Comparison of ENCODE assay signal across 9 cellular contexts in the genomic region with DNA sequence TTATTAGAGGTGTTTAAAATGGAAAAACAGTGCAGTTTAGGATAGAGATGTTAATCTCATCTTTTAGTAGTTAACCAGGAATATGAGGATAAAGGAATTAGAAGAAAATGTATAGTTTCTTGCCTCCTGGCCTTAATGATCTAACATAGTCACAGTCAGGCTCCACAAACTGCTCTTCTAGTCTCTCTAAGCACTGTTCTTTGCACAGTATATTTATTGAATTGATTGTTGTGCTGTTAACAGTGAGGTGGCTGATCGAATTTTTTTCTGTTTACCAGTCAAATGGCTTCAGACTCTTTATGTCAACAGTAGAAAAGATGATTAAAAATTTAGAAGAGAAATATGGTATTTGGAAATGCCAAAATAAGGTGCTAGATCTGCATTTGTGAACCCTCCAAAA. TPM values are rescaled to one million over a fixed set of nuclear protein-coding genes. Genes with fewer than 3 reads are reported as not detected.
DNase-seq lines count a peak whose midpoint lies in the region; ATAC-seq, FAIRE-seq and TF ChIP-seq lines count a peak whose summit lies in the region.
"Had no signal": no experiment of that assay in that cellular context is flagged by ENCODE, and none has a peak within 500 bp of the region (broad histone marks: within the 10 kb centered on the region; RNA-seq: fewer than 3 reads in every experiment).

No MANE protein-coding gene starts in this region.

- ATAC-seq in heart left ventricle (no peak), T-helper 17 cell (peak; percentile 32)

- peaks cover 36% of the 10 kb centered on the region for H3K4me1 Mint-ChIP-seq in T-helper 17 cell

- H3K9me3 ChIP-seq in heart left ventricle: peaks cover 0 to 35% (median 15%) of the 10 kb centered on the region in 12 donors
- no peaks in the 10 kb centered on the region for H3K9me3 ChIP-seq in T-helper 17 cell (ENCODE audit: control insufficient read depth, low read length, poor library complexity, severe bottlenecking)
- no peaks in the 10 kb centered on the region for H3K9me3 ChIP-seq in vagina

- TF ChIP-seq CTCF in heart left ventricle (IDR thresholded peaks at IDR 0.05): no peak
- no peak for TF ChIP-seq CTCF in vagina (IDR thresholded peaks at IDR 0.05)

- peak overlapping the region in 8 of 12 donors; percentile 15 to 68 (median 39) for H3K27ac ChIP-seq in heart left ventricle
- H3K27ac ChIP-seq in layer of hippocampus (ENCODE audit: low read depth, low read length): peak overlapping the region; percentile 13
- peak overlapping the region; percentile 14 for H3K27ac ChIP-seq in vagina

- H3K27me3 Mint-ChIP-seq in T-helper 17 cell: no peaks in the 10 kb centered on the region

- no peaks in the 10 kb centered on the region for H3K27me3 ChIP-seq in heart left ventricle
- no peaks in the 10 kb centered on the region for H3K27me3 ChIP-seq in layer of hippocampus (ENCODE audit: control insufficient read depth, insufficient read depth, low read length)
- no peaks in the 10 kb centered on the region for H3K27me3 ChIP-seq in vagina

- no peak for FAIRE-seq in HTR-8/SVneo (lab: Jason Lieb, UNC)

- H3K36me3 ChIP-seq in heart left ventricle: peaks cover 0 to 5% (median 0%) of the 10 kb centered on the region in 9 donors
- H3K36me3 ChIP-seq in vagina: no peaks in the 10 kb centered on the region

- DNase-seq in heart left ventricle (no peak), cardiac septum (ENCODE audit: low spot score) (no peak), T-helper 17 cell (no peak), vagina (ENCODE audit: extremely low spot score in 2 of 2) (no peak), HTR-8/SVneo (ENCODE audit: insufficient read length, low spot score) (no peak), C1 segment of cervical spinal cord (lab: John Stamatoyannopoulos, UW) (no peak), OCI-M1 (lab: John Stamatoyannopoulos, UW) (no peak)
- DNase-seq: GOT3 had no signal

- no peak for TF ChIP-seq POLR2A in heart left ventricle (IDR thresholded peaks at IDR 0.05)
- no peak for TF ChIP-seq POLR2A in vagina (IDR thresholded peaks at IDR 0.05)

- H3K4me1 ChIP-seq in heart left ventricle: peaks cover 6 to 52% (median 21%) of the 10 kb centered on the region in 12 donors
- H3K4me1 ChIP-seq in vagina: peaks cover 31% of the 10 kb centered on the region

- peaks cover 2% of the 10 kb centered on the region for H3K36me3 Mint-ChIP-seq in T-helper 17 cell (ENCODE audit: low read depth)

- peak overlapping the region in 1 of 12 donors; percentile 8 for H3K4me3 ChIP-seq in heart left ventricle
- H3K4me3 ChIP-seq in vagina: no peak overlapping the region

- H3K4me3 Mint-ChIP-seq in T-helper 17 cell: peak overlapping the region; percentile 74

- 36 to 48% (median 40%) methylated on average over 1 of the region's 1 CpG for WGBS in heart left ventricle, 4 donors

- intact Hi-C loops in heart left ventricle (cut with DNase I): loop anchor here in 1 of 10 donors (5.0 kb wide), 1 partner anchor 36 kb away; the partner anchor contains the start of gene ATF7IP
- intact Hi-C loops in cardiac septum (cut with DNase I): no loop called here
- intact Hi-C loops in vagina (cut with DNase I): no loop called here

- peak overlapping the region; percentile 98 for H3K27ac Mint-ChIP-seq in T-helper 17 cell

RNA-seq across cellular contexts. Expression of gene ATF7IP, which starts 37.8 kb away (rescaled TPM):
- total RNA-seq in heart left ventricle (10 to 100 TPM; 39.8 to 82.4 (median 63.6) TPM), cardiac septum (61.6 TPM), T-helper 17 cell (100 to 1,000 TPM; 153 to 164 TPM), vagina (46.4 TPM)
- 1 to 10 TPM; 7.7 to 9.5 TPM for polyA plus RNA-seq in heart left ventricle
